Comparison of ENCODE assay signal across 8 cellular contexts in the genomic region with DNA sequence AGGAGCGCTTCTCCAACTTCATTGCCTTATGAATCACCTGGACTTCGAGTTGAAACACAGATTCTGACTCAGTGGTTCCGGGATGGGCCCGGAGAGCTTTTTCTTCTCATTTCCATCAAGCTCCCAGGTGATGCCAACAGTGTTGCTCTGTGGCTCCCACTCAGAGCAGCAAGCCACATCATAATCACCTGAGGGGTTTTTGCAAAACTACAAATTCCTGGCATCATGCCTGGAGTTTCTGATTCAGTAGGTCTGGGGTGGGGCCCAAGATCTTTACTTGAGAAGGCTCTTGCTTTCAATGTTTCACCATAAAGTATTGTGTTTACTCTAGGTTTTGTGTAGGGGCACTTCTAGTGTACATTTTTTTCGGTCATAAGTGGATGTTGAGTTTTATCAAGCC. TPM values are rescaled to one million over a fixed set of nuclear protein-coding genes. Genes with fewer than 3 reads are reported as not detected.
A peak's percentile ranks its signal among the peaks of the same experiment; 100 is the strongest.
DNase-seq lines count a peak whose midpoint lies in the region; ATAC-seq and TF ChIP-seq lines count a peak whose summit lies in the region.

No MANE protein-coding gene starts in this region.

- H3K27ac ChIP-seq in spleen: peak overlapping the region in 6 of 8 donors; percentile 5 to 98 (median 76)

- H3K4me1 Mint-ChIP-seq in activated naive CD8-positive, alpha-beta T cell treated with anti-CD3 and anti-CD28 coated beads, Interleukin-2, amount 50 U/mL, for 24 hours: peaks cover 89% of the 10 kb centered on the region
- H3K4me1 Mint-ChIP-seq in glutamatergic neuron (ENCODE audit: low read depth, unreplicated experiment): no peaks in the 10 kb centered on the region

- H3K27me3 Mint-ChIP-seq in activated naive CD8-positive, alpha-beta T cell treated with anti-CD3 and anti-CD28 coated beads, Interleukin-2, amount 50 U/mL, for 24 hours: no peaks in the 10 kb centered on the region
- no peaks in the 10 kb centered on the region for H3K27me3 Mint-ChIP-seq in glutamatergic neuron (ENCODE audit: unreplicated experiment)

- no peaks in the 10 kb centered on the region for H3K27me3 ChIP-seq in spleen (replicated peaks in 1 of 7)

- intact Hi-C loops in spleen (cut with DNase I; ENCODE audit: low total_unique reads): no loop called here

- H3K9me3 Mint-ChIP-seq in activated naive CD8-positive, alpha-beta T cell treated with anti-CD3 and anti-CD28 coated beads, Interleukin-2, amount 50 U/mL, for 24 hours: no peaks in the 10 kb centered on the region
- no peaks in the 10 kb centered on the region for H3K9me3 Mint-ChIP-seq in glutamatergic neuron (ENCODE audit: unreplicated experiment)

- 53 to 84% (median 79%) methylated on average over 5 of the region's 5 CpGs for WGBS in spleen, 5 donors

- no peak for TF ChIP-seq POLR2A in spleen (IDR thresholded peaks at IDR 0.05)

- no peak for TF ChIP-seq CTCF in spleen (IDR thresholded peaks at IDR 0.05 in 8 of 11, conservative IDR thresholded peaks at IDR 0.05 in 3 of 11)
- no peak for TF ChIP-seq CTCF in glutamatergic neuron (IDR thresholded peaks at IDR 0.05; ENCODE audit: partially characterized antibody, unreplicated experiment)

- peak overlapping the region; percentile 76 for H3K4me3 Mint-ChIP-seq in activated naive CD8-positive, alpha-beta T cell treated with anti-CD3 and anti-CD28 coated beads, Interleukin-2, amount 50 U/mL, for 24 hours
- H3K4me3 Mint-ChIP-seq in glutamatergic neuron (ENCODE audit: unreplicated experiment): no peak overlapping the region

- H3K4me1 ChIP-seq in spleen: peaks cover 10 to 78% (median 62%) of the 10 kb centered on the region in 6 donors

- H3K36me3 Mint-ChIP-seq in activated naive CD8-positive, alpha-beta T cell treated with anti-CD3 and anti-CD28 coated beads, Interleukin-2, amount 50 U/mL, for 24 hours (ENCODE audit: low read depth): peaks cover 6% of the 10 kb centered on the region
- no peaks in the 10 kb centered on the region for H3K36me3 Mint-ChIP-seq in glutamatergic neuron (ENCODE audit: unreplicated experiment)

- H3K9me3 ChIP-seq in spleen: no peaks in the 10 kb centered on the region

- H3K27ac Mint-ChIP-seq in activated naive CD8-positive, alpha-beta T cell treated with anti-CD3 and anti-CD28 coated beads, Interleukin-2, amount 50 U/mL, for 24 hours: peak overlapping the region; percentile 97
- H3K27ac Mint-ChIP-seq in glutamatergic neuron (ENCODE audit: unreplicated experiment): no peak overlapping the region

- DNase-seq in ELR (ENCODE audit: low read depth): peak; percentile 75
- peak; percentile 81 for DNase-seq in RPMI7951 (ENCODE audit: low read depth)
- DNase-seq in activated naive CD8-positive, alpha-beta T cell treated with anti-CD3 and anti-CD28 coated beads, Interleukin-2, amount 50 U/mL, for 24 hours: peak; percentile 47
- DNase-seq in spleen: no peak
- DNase-seq in NCI-H2227 (lab: John Stamatoyannopoulos, UW; ENCODE audit: unreplicated experiment): no peak
- DNase-seq in GM03348 (ENCODE audit: low spot score): no peak
- no peak for DNase-seq in glutamatergic neuron
- no peak for DNase-seq in NCI-H1930 (lab: John Stamatoyannopoulos, UW)

- no peaks in the 10 kb centered on the region for H3K36me3 ChIP-seq in spleen

- peak; percentile 71 for ATAC-seq in activated naive CD8-positive, alpha-beta T cell treated with anti-CD3 and anti-CD28 coated beads, Interleukin-2, amount 50 U/mL, for 24 hours

- H3K4me3 ChIP-seq in spleen: peak overlapping the region in 1 of 8 donors; percentile 49

RNA-seq across cellular contexts. Expression of a gene that starts 7.0 kb away (rescaled TPM):
- total RNA-seq in RPMI7951 (2014; rRNA removed; shearing (Covaris generic)): 7.5 and 10.1 TPM in 2 replicates
- total RNA-seq in spleen (10 to 100 TPM; 24.9 to 39.5 (median 27.1) TPM), glutamatergic neuron (ENCODE audit: unreplicated experiment) (7.4 TPM)
- polyA plus RNA-seq in spleen: 1 to 10 TPM; 6.3 to 9.8 (median 7.0) TPM

Comparison
In these comparisons a context has a peak if more than half of its experiments do, and no peak if none do; other contexts are left out.
1. DNase-seq: peak in ELR (single experiment), RPMI7951 (single experiment) and activated naive CD8-positive, alpha-beta T cell treated with anti-CD3 and anti-CD28 coated beads, Interleukin-2, amount 50 U/mL, for 24 hours (single experiment); none in spleen (single experiment), NCI-H2227 (single experiment), GM03348 (single experiment), glutamatergic neuron (single experiment) and NCI-H1930 (0 of 2).